ENCODE assay signal across 18 cellular contexts in the genomic region with DNA sequence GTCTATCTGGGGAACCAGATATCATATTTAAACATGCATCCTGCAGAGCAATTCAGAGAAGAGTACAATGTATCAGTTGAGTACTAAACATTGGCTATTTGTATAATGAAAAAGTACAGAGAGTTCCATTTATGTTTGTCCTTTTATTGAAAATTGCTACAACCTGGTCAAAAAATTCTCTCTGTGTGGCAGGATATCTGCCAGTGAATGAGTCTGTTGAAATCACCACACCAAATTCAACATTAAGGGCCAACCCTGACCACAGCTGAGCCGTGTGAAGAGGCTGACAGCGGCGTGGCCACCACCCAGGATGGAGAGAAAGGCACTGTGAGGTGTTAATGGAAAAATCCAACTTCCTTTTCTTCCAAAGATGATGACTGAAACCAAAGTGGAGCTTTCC.
DNase-seq lines count a peak whose midpoint lies in the region; ATAC-seq, FAIRE-seq and TF ChIP-seq lines count a peak whose summit lies in the region.
"Had no signal": no experiment of that assay in that cellular context is flagged by ENCODE, and none has a peak within 500 bp of the region (broad histone marks: within the 10 kb centered on the region; RNA-seq: fewer than 3 reads in every experiment).

No MANE protein-coding gene starts in this region.

- no peak overlapping the region for H3K4me3 Mint-ChIP-seq in astrocyte (ENCODE audit: unreplicated experiment)
- no peak overlapping the region for H3K4me3 Mint-ChIP-seq in activated CD8-positive, alpha-beta T cell treated with anti-CD3 and anti-CD28 coated beads for 36 hours
- H3K4me3 Mint-ChIP-seq in activated naive CD4-positive, alpha-beta T cell treated with anti-CD3 and anti-CD28 coated beads for 36 hours = no peak overlapping the region
- H3K4me3 Mint-ChIP-seq: IgD-negative memory B cell had no signal

- DNase-seq in AG10803 (ENCODE audit: low read depth) (peak; percentile 24), astrocyte (ENCODE audit: low read depth) (peak; percentile 49), left ventricle myocardium inferior (peak; percentile 75), sigmoid colon (peak; percentile 90)
- DNase-seq in activated CD8-positive, alpha-beta T cell treated with anti-CD3 and anti-CD28 coated beads for 36 hours = no peak
- no peak for DNase-seq in activated naive CD4-positive, alpha-beta T cell treated with anti-CD3 and anti-CD28 coated beads for 36 hours
- DNase-seq: C1 segment of cervical spinal cord, DMS 273 treated with DMSO at 0.1 percent for 48 hours, EL, H7, NCI-H1417, NCI-H2081 treated with DMSO at 0.1 percent for 48 hours, NCI-H2227 treated with DMSO at 0.1 percent for 48 hours, NCI-H526 had no signal

- TF ChIP-seq POLR2A in sigmoid colon (IDR thresholded peaks at IDR 0.05) = no peak

- POLR2A ChIA-PET in activated CD8-positive, alpha-beta T cell treated with anti-CD3 and anti-CD28 coated beads for 36 hours (lab: Charles Lee) = no interaction called here

- H3K4me1 Mint-ChIP-seq in astrocyte (ENCODE audit: low read depth, unreplicated experiment) = no peaks in the 10 kb centered on the region
- H3K4me1 Mint-ChIP-seq in activated CD8-positive, alpha-beta T cell treated with anti-CD3 and anti-CD28 coated beads for 36 hours (ENCODE audit: low read depth) = no peaks in the 10 kb centered on the region
- no peaks in the 10 kb centered on the region for H3K4me1 Mint-ChIP-seq in activated naive CD4-positive, alpha-beta T cell treated with anti-CD3 and anti-CD28 coated beads for 36 hours (ENCODE audit: low read depth)
- H3K4me1 Mint-ChIP-seq: IgD-negative memory B cell had no signal

- H3K36me3 Mint-ChIP-seq in astrocyte (ENCODE audit: low read depth, unreplicated experiment) = no peaks in the 10 kb centered on the region
- H3K36me3 Mint-ChIP-seq in activated CD8-positive, alpha-beta T cell treated with anti-CD3 and anti-CD28 coated beads for 36 hours (ENCODE audit: low read depth) = no peaks in the 10 kb centered on the region
- H3K36me3 Mint-ChIP-seq in activated naive CD4-positive, alpha-beta T cell treated with anti-CD3 and anti-CD28 coated beads for 36 hours (ENCODE audit: low read depth) = no peaks in the 10 kb centered on the region

- no peak for FAIRE-seq in astrocyte (lab: Jason Lieb, UNC)

- H3K27me3 ChIP-seq in astrocyte (ENCODE audit: insufficient read depth, low read length) = no peaks in the 10 kb centered on the region
- H3K27me3 ChIP-seq in left ventricle myocardium inferior (ENCODE audit: low read depth) = no peaks in the 10 kb centered on the region
- H3K27me3 ChIP-seq in sigmoid colon = no peaks in the 10 kb centered on the region

- no peak overlapping the region for H3K9ac ChIP-seq in astrocyte (ENCODE audit: low read length)

- intact Hi-C loops in left ventricle myocardium inferior (cut with micrococcal nuclease) = no loop called here
- intact Hi-C loops in sigmoid colon (cut with DNase I) = loop anchor here (10.0 kb wide), 1 partner anchor 548 kb away; no protein-coding TSS in a partner anchor
- intact Hi-C loops in activated CD8-positive, alpha-beta T cell treated with anti-CD3 and anti-CD28 coated beads for 36 hours (cut with micrococcal nuclease) = no loop called here
- intact Hi-C loops in activated naive CD4-positive, alpha-beta T cell treated with anti-CD3 and anti-CD28 coated beads for 36 hours (cut with micrococcal nuclease) = no loop called here

- no peaks in the 10 kb centered on the region for H3K79me2 ChIP-seq in astrocyte (ENCODE audit: insufficient read depth, low read length)

- H2AFZ ChIP-seq in astrocyte (ENCODE audit: low read depth, low read length) = no peak overlapping the region

- H3K27ac ChIP-seq in astrocyte (ENCODE audit: low read depth, low read length) (no peak overlapping the region), left ventricle myocardium inferior (replicated peaks) (peak overlapping the region; percentile 71), sigmoid colon (peak overlapping the region in 3 of 4 donors; percentile 6 to 73 (median 44))
- H3K27ac ChIP-seq: RWPE1 had no signal

- 84 to 91% methylated on average over 3 of the region's 3 CpGs for WGBS in sigmoid colon, 2 donors

- H3K4me1 ChIP-seq in astrocyte (ENCODE audit: insufficient read depth, low read length) (no peaks in the 10 kb centered on the region), left ventricle myocardium inferior (no peaks in the 10 kb centered on the region), sigmoid colon (peaks cover 0 to 8% (median 0%) of the 10 kb centered on the region in 4 donors)

- TF ChIP-seq EP300 in sigmoid colon (IDR thresholded peaks at IDR 0.05) = no peak

- H3K27ac Mint-ChIP-seq in astrocyte (ENCODE audit: unreplicated experiment) = no peak overlapping the region
- H3K27ac Mint-ChIP-seq in activated CD8-positive, alpha-beta T cell treated with anti-CD3 and anti-CD28 coated beads for 36 hours = no peak overlapping the region
- no peak overlapping the region for H3K27ac Mint-ChIP-seq in activated naive CD4-positive, alpha-beta T cell treated with anti-CD3 and anti-CD28 coated beads for 36 hours
- H3K27ac Mint-ChIP-seq: IgD-negative memory B cell had no signal

- no peaks in the 10 kb centered on the region for H3K9me3 ChIP-seq in astrocyte (ENCODE audit: insufficient read depth, low read depth, low read length)
- H3K9me3 ChIP-seq in left ventricle myocardium inferior (replicated peaks) = no peaks in the 10 kb centered on the region
- no peaks in the 10 kb centered on the region for H3K9me3 ChIP-seq in sigmoid colon

- TF ChIP-seq CTCF in AG10803 (conservative IDR thresholded peaks at IDR 0.05; ENCODE audit: low read length) = no peak
- no peak for TF ChIP-seq CTCF in astrocyte (IDR thresholded peaks at IDR 0.05; ENCODE audit: insufficient read depth, low read depth, low read length)
- TF ChIP-seq CTCF in left ventricle myocardium inferior (IDR thresholded peaks at IDR 0.05; ENCODE audit: borderline replicate concordance) = no peak
- TF ChIP-seq CTCF in sigmoid colon (IDR thresholded peaks at IDR 0.05) = no peak
- no peak for TF ChIP-seq CTCF in activated CD8-positive, alpha-beta T cell treated with anti-CD3 and anti-CD28 coated beads for 36 hours (IDR thresholded peaks at IDR 0.05)

- H3K4me2 ChIP-seq in astrocyte (ENCODE audit: low read length) = no peak overlapping the region

- H3K9me3 Mint-ChIP-seq in astrocyte (ENCODE audit: unreplicated experiment) = no peaks in the 10 kb centered on the region
- no peaks in the 10 kb centered on the region for H3K9me3 Mint-ChIP-seq in activated CD8-positive, alpha-beta T cell treated with anti-CD3 and anti-CD28 coated beads for 36 hours
- H3K9me3 Mint-ChIP-seq in activated naive CD4-positive, alpha-beta T cell treated with anti-CD3 and anti-CD28 coated beads for 36 hours = no peaks in the 10 kb centered on the region
- H3K9me3 Mint-ChIP-seq: IgD-negative memory B cell had no signal

- H3K36me3 ChIP-seq in astrocyte (ENCODE audit: insufficient read depth, low read length) = no peaks in the 10 kb centered on the region
- no peaks in the 10 kb centered on the region for H3K36me3 ChIP-seq in left ventricle myocardium inferior
- H3K36me3 ChIP-seq in sigmoid colon = no peaks in the 10 kb centered on the region

- CTCF ChIA-PET in activated CD8-positive, alpha-beta T cell treated with anti-CD3 and anti-CD28 coated beads for 36 hours (lab: Charles Lee) = no interaction called here
- CTCF ChIA-PET in activated naive CD4-positive, alpha-beta T cell treated with anti-CD3 and anti-CD28 coated beads for 36 hours (lab: Charles Lee) = no interaction called here

- no peak for ATAC-seq in activated CD8-positive, alpha-beta T cell treated with anti-CD3 and anti-CD28 coated beads for 36 hours
- ATAC-seq in GM19023 (IDR thresholded peaks at IDR 0.05; ENCODE audit: unreplicated experiment) (no peak), HG02973 (IDR thresholded peaks at IDR 0.05; ENCODE audit: unreplicated experiment) (no peak)

- H3K4me3 ChIP-seq in AG10803 (ENCODE audit: low read length) (no peak overlapping the region), astrocyte (ENCODE audit: insufficient read depth, low read depth, low read length) (no peak overlapping the region), left ventricle myocardium inferior (no peak overlapping the region), sigmoid colon (no peak overlapping the region)

- H3K27me3 Mint-ChIP-seq in astrocyte (ENCODE audit: low read depth, unreplicated experiment) = no peaks in the 10 kb centered on the region
- no peaks in the 10 kb centered on the region for H3K27me3 Mint-ChIP-seq in activated CD8-positive, alpha-beta T cell treated with anti-CD3 and anti-CD28 coated beads for 36 hours
- no peaks in the 10 kb centered on the region for H3K27me3 Mint-ChIP-seq in activated naive CD4-positive, alpha-beta T cell treated with anti-CD3 and anti-CD28 coated beads for 36 hours (ENCODE audit: low read depth)

- H4K20me1 ChIP-seq in astrocyte (ENCODE audit: insufficient read depth, low read length) = no peaks in the 10 kb centered on the region

Comparison
In these comparisons a context has a peak if more than half of its experiments do, and no peak if none do; other contexts are left out.
1. DNase-seq: peak in AG10803 (single experiment), astrocyte (single experiment), left ventricle myocardium inferior (single experiment) and sigmoid colon (single experiment); none in activated CD8-positive, alpha-beta T cell treated with anti-CD3 and anti-CD28 coated beads for 36 hours (single experiment) and activated naive CD4-positive, alpha-beta T cell treated with anti-CD3 and anti-CD28 coated beads for 36 hours (single experiment).